In the genomic region with DNA sequence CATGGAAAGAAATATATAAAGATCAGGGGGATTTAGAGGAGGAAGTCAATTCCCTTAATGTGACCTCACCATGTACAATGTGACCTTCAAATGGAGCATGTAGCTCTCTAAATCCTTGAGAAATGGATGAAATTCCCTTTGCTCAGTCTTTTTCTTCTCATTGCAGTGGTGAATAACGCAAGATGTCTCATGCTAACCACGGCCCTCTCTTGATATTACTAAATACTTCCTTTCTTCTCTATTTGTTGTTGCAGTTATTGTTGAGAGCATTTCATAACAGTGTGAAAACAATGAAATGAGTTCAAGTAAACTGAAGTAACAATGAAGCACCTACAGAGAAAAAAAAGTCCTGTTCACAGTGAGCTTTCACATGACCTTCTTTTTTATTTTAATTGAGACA, we compare ENCODE assay signal across 13 cellular contexts. TPM values are rescaled to one million over a fixed set of nuclear protein-coding genes. Genes with fewer than 3 reads are reported as not detected.
DNase-seq lines count a peak whose midpoint lies in the region; ATAC-seq and TF ChIP-seq lines count a peak whose summit lies in the region.
"Had no signal": no experiment of that assay in that cellular context is flagged by ENCODE, and none has a peak within 500 bp of the region (broad histone marks: within the 10 kb centered on the region; RNA-seq: fewer than 3 reads in every experiment).

No MANE protein-coding gene starts in this region.

- H3K27ac ChIP-seq in vagina = no peak overlapping the region
- H3K27ac ChIP-seq: parathyroid adenoma, SK-N-MC had no signal

- no peak overlapping the region for H3K4me3 ChIP-seq in adipocyte (ENCODE audit: low read length)
- no peak overlapping the region for H3K4me3 ChIP-seq in vagina
- H3K4me3 ChIP-seq in HAP-1 = no peak overlapping the region
- H3K4me3 ChIP-seq: SK-N-MC had no signal

- in situ Hi-C loops in HAP-1 (cut with MboI; ENCODE audit: low sequenced_read_pairs) = no loop called here

- DNase-seq in AG08395 (ENCODE audit: low spot score) (peak; percentile 15), adipocyte (ENCODE audit: low read depth) (peak; percentile 34), vagina (ENCODE audit: extremely low spot score in 2 of 2) (no peak), HCEC 1CT (no peak), HAP-1 (ENCODE audit: low spot score in 2 of 2) (no peak)
- no peak for DNase-seq in stimulated activated CD4-positive, alpha-beta T cell treated with anti-CD3 and anti-CD28 coated beads, Interleukin-2, amount 100 ng/mL, for 48 hours
- DNase-seq: CD4-positive, alpha-beta T cell; effector CD4-positive, alpha-beta T cell; NCI-H1694 treated with DMSO at 0.1 percent for 48 hours had no signal

- H3K27me3 ChIP-seq in adipocyte (replicated peaks; ENCODE audit: control insufficient read depth, insufficient read depth, low read length) (no peaks in the 10 kb centered on the region), vagina (no peaks in the 10 kb centered on the region), HAP-1 (ENCODE audit: low read depth) (no peaks in the 10 kb centered on the region)

- no peak for TF ChIP-seq POLR2A in vagina (IDR thresholded peaks at IDR 0.05)

- peaks cover 32% of the 10 kb centered on the region for H3K4me1 ChIP-seq in adipocyte (ENCODE audit: control insufficient read depth, insufficient read depth, low read length)
- no peaks in the 10 kb centered on the region for H3K4me1 ChIP-seq in vagina
- peaks cover 7% of the 10 kb centered on the region for H3K4me1 ChIP-seq in HAP-1
- H3K4me1 ChIP-seq: parathyroid adenoma had no signal

- peak; percentile 62 for ATAC-seq in GM19023 (IDR thresholded peaks at IDR 0.05; ENCODE audit: unreplicated experiment)
- ATAC-seq in HG03432 (IDR thresholded peaks at IDR 0.05; ENCODE audit: unreplicated experiment) = peak; percentile 76

- H3K36me3 ChIP-seq in adipocyte (ENCODE audit: control insufficient read depth, insufficient read depth, low read length, severe bottlenecking) = no peaks in the 10 kb centered on the region
- no peaks in the 10 kb centered on the region for H3K36me3 ChIP-seq in vagina
- no peaks in the 10 kb centered on the region for H3K36me3 ChIP-seq in HAP-1 (replicated peaks)

- H3K9ac ChIP-seq in adipocyte (ENCODE audit: low read length) = no peak overlapping the region
- H3K9ac ChIP-seq: parathyroid adenoma had no signal

- H3K9me3 ChIP-seq in adipocyte (ENCODE audit: control insufficient read depth, low read length) (no peaks in the 10 kb centered on the region), vagina (no peaks in the 10 kb centered on the region), HAP-1 (no peaks in the 10 kb centered on the region)

- intact Hi-C loops in vagina (cut with DNase I) = no loop called here

- no peak for TF ChIP-seq CTCF in vagina (IDR thresholded peaks at IDR 0.05)

RNA-seq across cellular contexts. Expression of gene ZNF281, which starts 55.6 kb away (rescaled TPM):
- 8.8 TPM for total RNA-seq in vagina

Comparison
In these comparisons a context has a peak if more than half of its experiments do, and no peak if none do; other contexts are left out.
1. DNase-seq: peak in AG08395 (single experiment) and adipocyte (single experiment); none in vagina (0 of 2), stimulated activated CD4-positive, alpha-beta T cell treated with anti-CD3 and anti-CD28 coated beads, Interleukin-2, amount 100 ng/mL, for 48 hours (0 of 2), HCEC 1CT (single experiment) and HAP-1 (0 of 2).